In genomic region chr10:60646966-60647796, GRCh38 we compare ENCODE assay signal across 8 cellular contexts.
DNase-seq lines count a peak whose midpoint lies in the region; ATAC-seq, FAIRE-seq and TF ChIP-seq lines count a peak whose summit lies in the region.

No MANE protein-coding gene starts in this region.

- no peaks in the 10 kb centered on the region for H3K36me3 Mint-ChIP-seq in astrocyte (ENCODE audit: low read depth, unreplicated experiment)

- no peaks in the 10 kb centered on the region for H3K9me3 ChIP-seq in astrocyte (ENCODE audit: insufficient read depth, low read depth, low read length)

- H2AFZ ChIP-seq in astrocyte (ENCODE audit: low read depth, low read length) = no peak overlapping the region

- no peaks in the 10 kb centered on the region for H3K27me3 Mint-ChIP-seq in astrocyte (ENCODE audit: low read depth, unreplicated experiment)

- H3K9me3 Mint-ChIP-seq in astrocyte (ENCODE audit: unreplicated experiment) = no peaks in the 10 kb centered on the region

- H3K27me3 ChIP-seq in astrocyte (ENCODE audit: insufficient read depth, low read length) = no peaks in the 10 kb centered on the region

- H3K4me2 ChIP-seq in astrocyte (ENCODE audit: low read length) = no peak overlapping the region

- TF ChIP-seq CTCF in C4-2B (conservative IDR thresholded peaks at IDR 0.05) (peak; percentile 87), GM12875 (IDR thresholded peaks at IDR 0.05; ENCODE audit: borderline replicate concordance, insufficient read depth, low read depth, low read length) (peak; percentile 44; the same call in 1 of the 2 replicates), astrocyte (IDR thresholded peaks at IDR 0.05; ENCODE audit: insufficient read depth, low read depth, low read length) (peak; percentile 78)

- no peaks in the 10 kb centered on the region for H3K36me3 ChIP-seq in astrocyte (ENCODE audit: insufficient read depth, low read length)

- H3K79me2 ChIP-seq in astrocyte (ENCODE audit: insufficient read depth, low read length) = no peaks in the 10 kb centered on the region

- ATAC-seq in HG03095 (IDR thresholded peaks at IDR 0.05; ENCODE audit: unreplicated experiment) = peak; percentile 68

- H3K4me1 Mint-ChIP-seq in astrocyte (ENCODE audit: low read depth, unreplicated experiment) = peaks cover 22% of the 10 kb centered on the region

- FAIRE-seq in astrocyte (lab: Jason Lieb, UNC) = peak; percentile 29

- H4K20me1 ChIP-seq in astrocyte (ENCODE audit: insufficient read depth, low read length) = no peaks in the 10 kb centered on the region

- H3K4me3 Mint-ChIP-seq in astrocyte (ENCODE audit: unreplicated experiment) = no peak overlapping the region

- no peak overlapping the region for H3K9ac ChIP-seq in astrocyte (ENCODE audit: low read length)

- no peak overlapping the region for H3K27ac Mint-ChIP-seq in astrocyte (ENCODE audit: unreplicated experiment)

- no peak overlapping the region for H3K4me3 ChIP-seq in GM12875 (ENCODE audit: low read depth, low read length)
- no peak overlapping the region for H3K4me3 ChIP-seq in astrocyte (ENCODE audit: insufficient read depth, low read depth, low read length)

- peak; percentile 1 for DNase-seq in NOMO-1 treated with dmso at 0.1 percent for 144 hours (lab: John Stamatoyannopoulos, UW; ENCODE audit: unreplicated experiment)
- DNase-seq in astrocyte (ENCODE audit: low read depth) = peak; percentile 33
- DNase-seq in iris pigment epithelial cell (ENCODE audit: low read depth) = peak; percentile 68
- peak; percentile 6 for DNase-seq in stimulated activated CD8-positive, alpha-beta memory T cell treated with anti-CD3 and anti-CD28 coated beads, Interleukin-12 subunit alpha, Interleukin-12 subunit beta, amount 100 ng/mL, for 1 hour (ENCODE audit: low read depth)
- DNase-seq in GOT3 (lab: John Stamatoyannopoulos, UW) = no peak

- H3K27ac ChIP-seq in C4-2B (peak overlapping the region; percentile 54), astrocyte (ENCODE audit: low read depth, low read length) (no peak overlapping the region)

- H3K4me1 ChIP-seq in astrocyte (ENCODE audit: insufficient read depth, low read length) = no peaks in the 10 kb centered on the region
